ENCODE assay signal across 1 cellular context in genomic region chr9:129610473-129611301, GRCh38.
A peak's percentile ranks its signal among the peaks of the same experiment; 100 is the strongest.
TF ChIP-seq lines count a peak whose summit lies in the region.

No MANE protein-coding gene starts in this region.

TF ChIP-seq in SK-N-SH, 30 proteins besides CTCF, POLR2A, EP300 and RAD21 (continued from another document):
- TF ChIP-seq ZBTB33 (IDR thresholded peaks at IDR 0.05; ENCODE audit: borderline replicate concordance, low read depth) (no peak), GATA2 (CRISPR knock-in tag; IDR thresholded peaks at IDR 0.05) (no peak), USF2 (IDR thresholded peaks at IDR 0.05; ENCODE audit: borderline replicate concordance, low read depth, low read length) (no peak), RCOR1 (IDR thresholded peaks at IDR 0.05; ENCODE audit: low read length) (peak; percentile 69; the same call in 1 of the 2 replicates), FOXJ3 (CRISPR knock-in tag; IDR thresholded peaks at IDR 0.05) (no peak), EZH2phosphoT487 (IDR thresholded peaks at IDR 0.05; ENCODE audit: borderline replicate concordance, low read depth) (no peak), MXI1 (IDR thresholded peaks at IDR 0.05; ENCODE audit: low read depth, low read length) (no peak), GABPA (IDR thresholded peaks at IDR 0.05; ENCODE audit: low read depth) (no peak), SIN3A (IDR thresholded peaks at IDR 0.05; ENCODE audit: borderline replicate concordance, low read depth, low read length) (no peak; the same call in 1 of the 2 replicates), JUND (IDR thresholded peaks at IDR 0.05) (no peak), NFIC (IDR thresholded peaks at IDR 0.05; ENCODE audit: borderline replicate concordance) (no peak), FOXM1 (IDR thresholded peaks at IDR 0.05; ENCODE audit: low read depth) (no peak), MAX (IDR thresholded peaks at IDR 0.05; ENCODE audit: low read depth) (no peak), YY1 (IDR thresholded peaks at IDR 0.05; ENCODE audit: low read depth) (peak; percentile 78), POLR2AphosphoS5 (IDR thresholded peaks at IDR 0.05; ENCODE audit: low read depth, low read length) (0 out of 2 replicates have a peak, but pooled peaks have one; percentile 8), TEAD4 (IDR thresholded peaks at IDR 0.05; ENCODE audit: borderline replicate concordance, insufficient read depth) (no peak), TAF1 (IDR thresholded peaks at IDR 0.05; ENCODE audit: borderline replicate concordance, low read depth, low read length) (peak; percentile 63)
